10 cellular contexts compared by ENCODE assay signal in genomic region chr4:153518637-153519384, GRCh38. TPM values are rescaled to one million over a fixed set of nuclear protein-coding genes. Genes with fewer than 3 reads are reported as not detected.
DNase-seq lines count a peak whose midpoint lies in the region; ATAC-seq and TF ChIP-seq lines count a peak whose summit lies in the region.
"Had no signal": no experiment of that assay in that cellular context is flagged by ENCODE, and none has a peak within 500 bp of the region (broad histone marks: within the 10 kb centered on the region; RNA-seq: fewer than 3 reads in every experiment).

No MANE protein-coding gene starts in this region.

- no peaks in the 10 kb centered on the region for H3F3A ChIP-seq in neural cell (ENCODE audit: insufficient read depth, low read length, poor library complexity, severe bottlenecking)

- DNase-seq in Caco-2 (peak; percentile 45 to 47), SJCRH30 (no peak), midbrain (lab: John Stamatoyannopoulos, UW) (no peak), iPS-NIHi11 (ENCODE audit: low spot score) (no peak)
- no peak for DNase-seq in activated CD4-positive, CD25-positive, alpha-beta regulatory T cell treated with anti-CD3 and anti-CD28 coated beads, Interleukin-2, amount 50 U/mL, for 72 hours
- DNase-seq: NCI-H1105 treated with DMSO at 0.1 percent for 48 hours; stimulated activated CD4-positive, alpha-beta T cell treated with anti-CD3 and anti-CD28 coated beads, Interleukin-15, amount 100 ng/mL, for 24 hours had no signal

- peaks cover 31% of the 10 kb centered on the region for H3K36me3 Mint-ChIP-seq in Caco-2 (ENCODE audit: insufficient read depth, unreplicated experiment)

- POLR2A ChIA-PET in Caco-2 (lab: Charles Lee) = interaction anchor here (0.6 to 1.2 kb wide), 3 partner anchors 32 to 173 kb away, joined by 3 to 5 read pairs (median 3); partner anchors contain the start of gene TMEM131L

- no TSS peak for BruUV-seq in Caco-2 (replicated peaks; lab: Mats Ljungman, UMichigan)

- H3K27me3 Mint-ChIP-seq in Caco-2 (ENCODE audit: insufficient read depth, unreplicated experiment) = no peaks in the 10 kb centered on the region

- no peak for TF ChIP-seq EP300 in neural cell (conservative IDR thresholded peaks at IDR 0.05; ENCODE audit: poor library complexity, severe bottlenecking)

- no peaks in the 10 kb centered on the region for H3K9me3 Mint-ChIP-seq in Caco-2 (ENCODE audit: unreplicated experiment)

- H3K27ac ChIP-seq in SJCRH30 (peak overlapping the region; percentile 91), neural cell (ENCODE audit: low read length) (no peak overlapping the region)

- H3K4me1 ChIP-seq in Caco-2 (peaks cover 71% of the 10 kb centered on the region), SJCRH30 (peaks cover 63% of the 10 kb centered on the region), endocrine pancreas (ENCODE audit: control insufficient read depth, insufficient read depth, low read length) (no peaks in the 10 kb centered on the region)

- peaks cover 45% of the 10 kb centered on the region for H3K79me2 ChIP-seq in neural cell (replicated peaks; ENCODE audit: insufficient read depth, low read length)

- CTCF ChIA-PET in Caco-2 (lab: Charles Lee) = interaction anchor here (0.7 to 1.2 kb wide), 3 partner anchors 33 to 55 kb away, joined by 3 to 5 read pairs (median 4); no protein-coding TSS in a partner anchor

- intact Hi-C loops in Caco-2 (cut with micrococcal nuclease; ENCODE audit: unreplicated experiment) = loop anchor here (1.0 to 2.0 kb wide), 5 partner anchors 9 to 56 kb away; partner anchors contain the start of gene TMEM131L

- H3K27ac Mint-ChIP-seq in Caco-2 (ENCODE audit: unreplicated experiment) = peak overlapping the region; percentile 84

- no peak for TF ChIP-seq RAD21 in neural cell (conservative IDR thresholded peaks at IDR 0.05)

- H3K4me1 Mint-ChIP-seq in Caco-2 (ENCODE audit: low read depth, unreplicated experiment) = peaks cover 50% of the 10 kb centered on the region

- no peak overlapping the region for H3K9ac ChIP-seq in endocrine pancreas (ENCODE audit: control insufficient read depth, insufficient read depth, low read length)
- H3K9ac ChIP-seq in neural cell (ENCODE audit: low read length) = no peak overlapping the region

- H3K36me3 ChIP-seq in Caco-2 (ENCODE audit: control insufficient read depth, insufficient read depth, low read length) (no peaks in the 10 kb centered on the region), SJCRH30 (0 out of 2 replicates have a peak, but pooled peaks cover 2% of the 10 kb centered on the region), endocrine pancreas (ENCODE audit: control insufficient read depth, insufficient read depth, low read length) (no peaks in the 10 kb centered on the region), neural cell (ENCODE audit: insufficient read depth, low read length) (peaks cover 3% of the 10 kb centered on the region)

- H3K9me3 ChIP-seq in Caco-2 (no peaks in the 10 kb centered on the region), SJCRH30 (replicated peaks) (no peaks in the 10 kb centered on the region), endocrine pancreas (ENCODE audit: control insufficient read depth, low read length) (no peaks in the 10 kb centered on the region), neural cell (ENCODE audit: low read length) (no peaks in the 10 kb centered on the region)

- ATAC-seq in HG03520 (IDR thresholded peaks at IDR 0.05; ENCODE audit: unreplicated experiment) = no peak

- TF ChIP-seq CTCF in Caco-2 (IDR thresholded peaks at IDR 0.05; ENCODE audit: insufficient read depth in 1 of 2, low read depth in 1 of 2, low read length in 1 of 2, severe bottlenecking in 1 of 2, unreplicated experiment in 1 of 2) (no peak), neural cell (IDR thresholded peaks at IDR 0.05; ENCODE audit: poor library complexity, severe bottlenecking) (no peak)

- peak overlapping the region; percentile 11 for H3K4me3 Mint-ChIP-seq in Caco-2 (ENCODE audit: unreplicated experiment)

- no peak overlapping the region for H3K4me3 ChIP-seq in Caco-2 (ENCODE audit: low read depth, low read length)
- H3K4me3 ChIP-seq in SJCRH30 = no peak overlapping the region
- peak overlapping the region; percentile 87 for H3K4me3 ChIP-seq in endocrine pancreas (ENCODE audit: control insufficient read depth, insufficient read depth, low read length)
- H3K4me3 ChIP-seq in neural cell (ENCODE audit: low read length) = no peak overlapping the region

- H3K9me2 ChIP-seq in neural cell (ENCODE audit: insufficient read depth, low read length) = no peaks in the 10 kb centered on the region

- H4K20me1 ChIP-seq in neural cell (ENCODE audit: insufficient read depth) = no peaks in the 10 kb centered on the region

- H3K27me3 ChIP-seq in Caco-2 (replicated peaks; ENCODE audit: control insufficient read depth, insufficient read depth, low read length) (no peaks in the 10 kb centered on the region), SJCRH30 (no peaks in the 10 kb centered on the region), endocrine pancreas (ENCODE audit: control insufficient read depth, insufficient read depth, low read length) (no peaks in the 10 kb centered on the region), neural cell (ENCODE audit: insufficient read depth, low read depth, low read length) (no peaks in the 10 kb centered on the region)

- H2AFZ ChIP-seq in neural cell (ENCODE audit: low read depth, low read length) = no peak overlapping the region

- no peak overlapping the region for H3K4me2 ChIP-seq in neural cell (ENCODE audit: low read length)

TF ChIP-seq in neural cell, 6 proteins besides CTCF, POLR2A, EP300 and RAD21:
- TF ChIP-seq REST (IDR thresholded peaks at IDR 0.05; ENCODE audit: borderline replicate concordance) = no peak
- TF ChIP-seq SMC3 (conservative IDR thresholded peaks at IDR 0.05; ENCODE audit: poor library complexity) = no peak
- TF ChIP-seq MXI1 (conservative IDR thresholded peaks at IDR 0.05; ENCODE audit: poor library complexity, severe bottlenecking) = no peak
- TF ChIP-seq POLR2AphosphoS5 (IDR thresholded peaks at IDR 0.05) = peak; percentile 33

RNA-seq across cellular contexts. Expression of gene TMEM131L, which starts 52.7 kb away (rescaled TPM):
- 20.8 and 20.9 TPM in 2 replicates for total RNA-seq in Caco-2 (2022)
- 55.0 and 61.3 TPM in 2 replicates for total RNA-seq in SJCRH30 (2014; rRNA removed; shearing (Covaris generic))
- polyA plus RNA-seq in neural cell = 11.1 and 14.5 TPM in 2 replicates
- polyA minus RNA-seq in neural cell = 59.6 and 63.5 TPM in 2 replicates

Comparison
In these comparisons a context has a peak if more than half of its experiments do, and no peak if none do; other contexts are left out.
1. DNase-seq: peak in Caco-2 (2 of 2); none in SJCRH30 (0 of 2), midbrain (single experiment), activated CD4-positive, CD25-positive, alpha-beta regulatory T cell treated with anti-CD3 and anti-CD28 coated beads, Interleukin-2, amount 50 U/mL, for 72 hours (single experiment) and iPS-NIHi11 (single experiment).